19 cellular contexts compared by ENCODE assay signal in the genomic region with DNA sequence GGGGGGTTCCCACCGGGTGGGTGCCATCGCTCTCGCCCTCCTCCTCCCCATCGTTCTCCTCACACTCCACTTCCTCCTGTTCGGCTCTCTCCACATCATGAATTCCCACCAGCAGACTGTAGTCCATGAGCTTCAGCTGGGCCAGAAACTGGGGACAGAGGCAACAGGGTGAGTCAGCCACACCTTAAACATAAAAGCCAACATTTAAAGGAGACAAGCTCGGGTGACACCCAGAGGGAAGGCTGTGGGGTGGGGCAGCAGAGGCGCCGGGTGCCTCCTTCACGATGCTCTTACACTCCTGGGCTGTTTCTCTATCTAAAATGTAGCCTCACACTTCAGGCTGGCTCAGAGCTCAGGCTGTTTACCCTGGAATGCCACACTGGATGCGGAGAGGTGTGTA.
DNase-seq lines count a peak whose midpoint lies in the region; ATAC-seq and TF ChIP-seq lines count a peak whose summit lies in the region.
"Had no signal": no experiment of that assay in that cellular context is flagged by ENCODE, and none has a peak within 500 bp of the region (broad histone marks: within the 10 kb centered on the region; RNA-seq: fewer than 3 reads in every experiment).

No MANE protein-coding gene starts in this region.

- H2BK120ac ChIP-seq in H9 (ENCODE audit: low read depth, low read length, poor library complexity, severe bottlenecking): no peak overlapping the region

- peaks cover 98% of the 10 kb centered on the region for H3K36me3 ChIP-seq in CD4-positive, CD25-positive, alpha-beta regulatory T cell (ENCODE audit: control insufficient read depth, insufficient read depth, low read length)
- H3K36me3 ChIP-seq in mucosa of descending colon (ENCODE audit: low read depth) (no peaks in the 10 kb centered on the region), gastroesophageal sphincter (peaks cover 0 to 100% of the 10 kb centered on the region in 2 donors)

- H3K23me2 ChIP-seq in H9 (ENCODE audit: insufficient read length, low read depth, low read length, poor library complexity, severe bottlenecking): no peaks in the 10 kb centered on the region

- H3K27me3 Mint-ChIP-seq in CD4-positive, CD25-positive, alpha-beta regulatory T cell: no peaks in the 10 kb centered on the region
- H3K27me3 Mint-ChIP-seq in H9 (ENCODE audit: low read depth): no peaks in the 10 kb centered on the region
- no peaks in the 10 kb centered on the region for H3K27me3 Mint-ChIP-seq in activated naive CD8-positive, alpha-beta T cell treated with anti-CD3 and anti-CD28 coated beads for 36 hours
- no peaks in the 10 kb centered on the region for H3K27me3 Mint-ChIP-seq in T-helper 17 cell

- no peak overlapping the region for H3K14ac ChIP-seq in H9 (ENCODE audit: insufficient read depth, low read length)

- peaks cover 4% of the 10 kb centered on the region for H3K4me1 ChIP-seq in CD4-positive, CD25-positive, alpha-beta regulatory T cell (ENCODE audit: control insufficient read depth, insufficient read depth, low read length, poor library complexity, severe bottlenecking)
- H3K4me1 ChIP-seq in H9 (ENCODE audit: insufficient read depth, low read length) (peaks cover 2% of the 10 kb centered on the region; the same call in 1 of the 2 replicates), mucosa of descending colon (ENCODE audit: low read depth) (no peaks in the 10 kb centered on the region), gastroesophageal sphincter (no peaks in the 10 kb centered on the region)

- no peaks in the 10 kb centered on the region for H3K27me3 ChIP-seq in CD4-positive, CD25-positive, alpha-beta regulatory T cell (ENCODE audit: control insufficient read depth, insufficient read depth, low read length)
- H3K27me3 ChIP-seq in H9 (ENCODE audit: insufficient read depth, low read length): no peaks in the 10 kb centered on the region
- H3K27me3 ChIP-seq in gastroesophageal sphincter: no peaks in the 10 kb centered on the region
- H3K27me3 ChIP-seq: BLaER1 treated with 17β-estradiol and CSF1 and Interleukin-3, amounts not matched to agents 10 nM and 100 nM had no signal

- H3K27ac ChIP-seq in CD4-positive, CD25-positive, alpha-beta regulatory T cell (ENCODE audit: insufficient read depth, low read length, poor library complexity, severe bottlenecking): no peak overlapping the region
- H3K27ac ChIP-seq in H9 (ENCODE audit: insufficient read length, low read depth, low read length): no peak overlapping the region
- no peak overlapping the region for H3K27ac ChIP-seq in gastroesophageal sphincter
- H3K27ac ChIP-seq: BLaER1 treated with 17β-estradiol and CSF1 and Interleukin-3, amounts not matched to agents 10 nM and 100 nM; PC-9; RWPE1 had no signal

- TF ChIP-seq EP300 in gastroesophageal sphincter (IDR thresholded peaks at IDR 0.05): no peak

- peaks cover 0 to 1% (median 0%) of the 10 kb centered on the region in 7 donors for H3K9me3 Mint-ChIP-seq in CD4-positive, CD25-positive, alpha-beta regulatory T cell
- H3K9me3 Mint-ChIP-seq in H9: no peaks in the 10 kb centered on the region
- no peaks in the 10 kb centered on the region for H3K9me3 Mint-ChIP-seq in activated naive CD8-positive, alpha-beta T cell treated with anti-CD3 and anti-CD28 coated beads for 36 hours

- H2BK5ac ChIP-seq in H9 (ENCODE audit: insufficient read length, low read length): no peak overlapping the region

- H3K4me1 Mint-ChIP-seq in CD4-positive, CD25-positive, alpha-beta regulatory T cell: peaks cover 0 to 20% (median 8%) of the 10 kb centered on the region in 4 donors
- H3K4me1 Mint-ChIP-seq in H9 (no peaks in the 10 kb centered on the region), T-helper 17 cell (peaks cover 11% of the 10 kb centered on the region)
- H3K4me1 Mint-ChIP-seq in activated naive CD8-positive, alpha-beta T cell treated with anti-CD3 and anti-CD28 coated beads for 36 hours: peaks cover 14% of the 10 kb centered on the region

- no peak overlapping the region for H3K4me3 Mint-ChIP-seq in CD4-positive, CD25-positive, alpha-beta regulatory T cell
- H3K4me3 Mint-ChIP-seq in H9 (no peak overlapping the region), T-helper 17 cell (no peak overlapping the region)
- H3K4me3 Mint-ChIP-seq in activated naive CD8-positive, alpha-beta T cell treated with anti-CD3 and anti-CD28 coated beads for 36 hours: no peak overlapping the region

- no peak overlapping the region for H4K5ac ChIP-seq in H9 (ENCODE audit: insufficient read length, low read depth, low read length)

- no peaks in the 10 kb centered on the region for H3K79me2 ChIP-seq in H9 (ENCODE audit: insufficient read depth, low read length)

- intact Hi-C loops in mucosa of descending colon (cut with DNase I, micrococcal nuclease): no loop called here

- H3K9ac ChIP-seq in H9 (ENCODE audit: extremely low read depth, insufficient read length, low read length): no peak overlapping the region
- H3K9ac ChIP-seq: BLaER1 treated with 17β-estradiol and CSF1 and Interleukin-3, amounts not matched to agents 10 nM and 100 nM had no signal

- peaks cover 66% of the 10 kb centered on the region for H3K36me3 Mint-ChIP-seq in CD4-positive, CD25-positive, alpha-beta regulatory T cell
- peaks cover 31 to 60% (median 45%) of the 10 kb centered on the region in 3 experiments for H3K36me3 Mint-ChIP-seq in H9 (ENCODE audit: insufficient read depth in 1 of 3, low read depth in 3 of 3)
- peaks cover 46% of the 10 kb centered on the region for H3K36me3 Mint-ChIP-seq in activated naive CD8-positive, alpha-beta T cell treated with anti-CD3 and anti-CD28 coated beads for 36 hours
- peaks cover 14% of the 10 kb centered on the region for H3K36me3 Mint-ChIP-seq in T-helper 17 cell (ENCODE audit: low read depth)

- no peak for DNase-seq in CD4-positive, CD25-positive, alpha-beta regulatory T cell
- DNase-seq in H9: no peak
- DNase-seq in activated naive CD8-positive, alpha-beta T cell treated with anti-CD3 and anti-CD28 coated beads for 36 hours: no peak
- DNase-seq in mucosa of descending colon: no peak
- no peak for DNase-seq in UCSD-AML1 (lab: John Stamatoyannopoulos, UW; ENCODE audit: unreplicated experiment)
- DNase-seq in T-helper 17 cell: no peak
- DNase-seq in stimulated activated CD4-positive, alpha-beta T cell treated with anti-CD3 and anti-CD28 coated beads, Interleukin-4, amount 100 ng/mL, for 4 hours: no peak
- DNase-seq: DMS79, H7, KG1, NCI-H1105 treated with DMSO at 0.1 percent for 48 hours, NCI-H1694, NCI-H226, NCI-H524 treated with DMSO at 0.1 percent for 48 hours, PC-9, SIG-M5 had no signal

- H3K4me3 ChIP-seq in CD4-positive, CD25-positive, alpha-beta regulatory T cell (ENCODE audit: low read depth, low read length): no peak overlapping the region
- H3K4me3 ChIP-seq in mucosa of descending colon: no peak overlapping the region
- no peak overlapping the region for H3K4me3 ChIP-seq in gastroesophageal sphincter
- H3K4me3 ChIP-seq: BLaER1 treated with 17β-estradiol and CSF1 and Interleukin-3, amounts not matched to agents 10 nM and 100 nM; PC-9 had no signal

- no peaks in the 10 kb centered on the region for H4K20me1 ChIP-seq in H9 (ENCODE audit: control insufficient read depth, insufficient read depth, insufficient read length)

- H2BK15ac ChIP-seq in H9 (ENCODE audit: low read depth, low read length): no peak overlapping the region

- H2AFZ ChIP-seq in H9 (ENCODE audit: low read length): no peak overlapping the region
- H2AFZ ChIP-seq: PC-9 had no signal

- H3K18ac ChIP-seq in H9 (ENCODE audit: insufficient read length, low read depth, low read length): no peak overlapping the region

- no peaks in the 10 kb centered on the region for H3K79me1 ChIP-seq in H9 (ENCODE audit: insufficient read depth, low read depth, low read length, poor library complexity, severe bottlenecking)

- no peak overlapping the region for H2AK5ac ChIP-seq in H9 (ENCODE audit: insufficient read length, low read length)

- H3K4ac ChIP-seq in H9 (ENCODE audit: low read depth, low read length): no peak overlapping the region

- no peak for TF ChIP-seq CTCF in H9 (conservative IDR thresholded peaks at IDR 0.05)
- no peak for TF ChIP-seq CTCF in mucosa of descending colon (IDR thresholded peaks at IDR 0.05)
- TF ChIP-seq CTCF in gastroesophageal sphincter (IDR thresholded peaks at IDR 0.05): no peak

- no peaks in the 10 kb centered on the region for H3K9me3 ChIP-seq in CD4-positive, CD25-positive, alpha-beta regulatory T cell (ENCODE audit: control insufficient read depth in 2 of 2, low read length in 2 of 2)
- no peaks in the 10 kb centered on the region for H3K9me3 ChIP-seq in H9 (ENCODE audit: control insufficient read depth, low read depth, low read length)
- H3K9me3 ChIP-seq in mucosa of descending colon: no peaks in the 10 kb centered on the region
- H3K9me3 ChIP-seq in T-helper 17 cell (ENCODE audit: control insufficient read depth, low read length, poor library complexity, severe bottlenecking): no peaks in the 10 kb centered on the region
- H3K9me3 ChIP-seq in gastroesophageal sphincter: no peaks in the 10 kb centered on the region
- H3K9me3 ChIP-seq: BLaER1 treated with 17β-estradiol and CSF1 and Interleukin-3, amounts not matched to agents 10 nM and 100 nM had no signal

- WGBS in H9 (ENCODE audit: extremely low coverage, insufficient read length, low lambda C conversion rate): no CpG with 5 or more reads among the region's 10 CpGs
- 90 to 92% methylated on average over 4 to 8 of the region's 10 CpGs for whole genome bisulfite sequencing in gastroesophageal sphincter (ENCODE audit: low coverage in 1 of 2), 2 donors

- H3K56ac ChIP-seq in H9 (ENCODE audit: insufficient read length, low read depth, low read length): no peak overlapping the region

- H3T11ph ChIP-seq in H9 (ENCODE audit: low read length): no peak overlapping the region

- no peak overlapping the region for H2BK12ac ChIP-seq in H9 (ENCODE audit: insufficient read length, low read depth, low read length)

- no peak for TF ChIP-seq POLR2A in gastroesophageal sphincter (IDR thresholded peaks at IDR 0.05)

- H2BK20ac ChIP-seq in H9 (ENCODE audit: low read depth, low read length, poor library complexity, severe bottlenecking): no peak overlapping the region

- H4K91ac ChIP-seq in H9 (ENCODE audit: insufficient read length, low read depth, low read length): no peak overlapping the region

- H3K27ac Mint-ChIP-seq in CD4-positive, CD25-positive, alpha-beta regulatory T cell: peak overlapping the region in 2 of 3 donors; percentile 31 to 40
- peak overlapping the region in 2 of 3 experiments; percentile 61 to 65; a peak in 4 of 7 replicates for H3K27ac Mint-ChIP-seq in H9
- H3K27ac Mint-ChIP-seq in activated naive CD8-positive, alpha-beta T cell treated with anti-CD3 and anti-CD28 coated beads for 36 hours: peak overlapping the region; percentile 4
- no peak overlapping the region for H3K27ac Mint-ChIP-seq in T-helper 17 cell

- H3K23ac ChIP-seq in H9 (ENCODE audit: insufficient read length, low read depth, low read length): no peak overlapping the region

- H4K8ac ChIP-seq in H9 (replicated peaks; ENCODE audit: insufficient read length, low read depth, low read length): no peak overlapping the region

- ATAC-seq in CD4-positive, CD25-positive, alpha-beta regulatory T cell (ENCODE audit: low read depth in 2 of 2): no peak
- ATAC-seq in mucosa of descending colon (peak; percentile 15), T-helper 17 cell (no peak), gastroesophageal sphincter (no peak)

- no peak overlapping the region for H3K4me2 ChIP-seq in H9 (ENCODE audit: insufficient read depth, insufficient read length, low read length)
- H3K4me2 ChIP-seq: BLaER1 treated with 17β-estradiol and CSF1 and Interleukin-3, amounts not matched to agents 10 nM and 100 nM; PC-9 had no signal
